9 cellular contexts compared by ENCODE assay signal in genomic region chr16:46689492-46690280, GRCh38. TPM values are rescaled to one million over a fixed set of nuclear protein-coding genes. Genes with fewer than 3 reads are reported as not detected.
DNase-seq lines count a peak whose midpoint lies in the region; ATAC-seq, FAIRE-seq and TF ChIP-seq lines count a peak whose summit lies in the region.
"Had no signal": no experiment of that assay in that cellular context is flagged by ENCODE, and none has a peak within 500 bp of the region (broad histone marks: within the 10 kb centered on the region; RNA-seq: fewer than 3 reads in every experiment).

Gene ORC6 (plus strand): TSS chr16:46689659. CDS start chr16:46689706, 47 bp downstream.

- H3K9me1 ChIP-seq in keratinocyte (ENCODE audit: control insufficient read depth, extremely low read depth, insufficient read depth, low read length): no peaks in the 10 kb centered on the region

- H4K20me1 ChIP-seq in keratinocyte (ENCODE audit: control insufficient read depth, extremely low read depth, insufficient read depth, low read length): peaks cover 25% of the 10 kb centered on the region

- no peaks in the 10 kb centered on the region for H3K27me3 Mint-ChIP-seq in central memory CD8-positive, alpha-beta T cell

- peaks cover 0 to under 1% of the 10 kb centered on the region in 2 experiments for H3K36me3 ChIP-seq in keratinocyte (ENCODE audit: control insufficient read depth in 2 of 2, extremely low read depth in 1 of 2, insufficient read depth in 2 of 2, low read length in 2 of 2)

- peaks cover 68% of the 10 kb centered on the region for H3K79me2 ChIP-seq in keratinocyte (ENCODE audit: control insufficient read depth, insufficient read depth, low read length)

- peak within 1 kb of the TSS; percentile 97 for H3K4me2 ChIP-seq in keratinocyte (ENCODE audit: control insufficient read depth, extremely low read depth, insufficient read depth, low read depth, low read length)

- H3K27ac ChIP-seq in keratinocyte (ENCODE audit: control insufficient read depth, insufficient read depth, low read length): peak within 1 kb of the TSS; percentile 97

- H3K9ac ChIP-seq in keratinocyte (ENCODE audit: control insufficient read depth, extremely low read depth, insufficient read depth, low read length): peak within 1 kb of the TSS; percentile 97

- no peaks in the 10 kb centered on the region for H3K9me3 Mint-ChIP-seq in central memory CD8-positive, alpha-beta T cell

- DNase-seq in AG10803 (ENCODE audit: low read depth) (peak; percentile 95), NCI-H345 (lab: John Stamatoyannopoulos, UW) (peak; percentile 94), keratinocyte (ENCODE audit: low read depth, low spot score) (peak; percentile 93)
- peak; percentile 90 to 97 (median 96) for DNase-seq in activated CD4-positive, CD25-positive, alpha-beta regulatory T cell (lab: John Stamatoyannopoulos, UW)
- peak; percentile 92 to 98 for DNase-seq in central memory CD8-positive, alpha-beta T cell (ENCODE audit: low spot score in 2 of 2)
- peak; percentile 95 to 97 (median 95) for DNase-seq in stimulated activated CD4-positive, alpha-beta T cell treated with anti-CD3 and anti-CD28 coated beads, Interleukin-12 subunit alpha, Interleukin-12 subunit beta, amount 100 ng/mL, for 48 hours (ENCODE audit: low read depth in 2 of 3, low spot score in 1 of 3)

- peaks cover 37% of the 10 kb centered on the region for H3K4me1 Mint-ChIP-seq in central memory CD8-positive, alpha-beta T cell

- H3K9me3 ChIP-seq in keratinocyte (ENCODE audit: control insufficient read depth, low read depth, low read length): no peaks in the 10 kb centered on the region

- dilution Hi-C loops in keratinocyte (cut with MboI; ENCODE audit: extremely low pct_ligation_motif_present, low sequenced_read_pairs): no loop called here

- H3K27me3 ChIP-seq in keratinocyte (ENCODE audit: control insufficient read depth, extremely low read depth, insufficient read depth, low read length): no peaks in the 10 kb centered on the region

- H3K4me3 ChIP-seq in AG10803 (ENCODE audit: low read length) (peak within 1 kb of the TSS; percentile 96), keratinocyte (ENCODE audit: control insufficient read depth in 2 of 3, extremely low read depth in 1 of 3, insufficient read depth in 2 of 3, low read depth in 1 of 3, low read length in 3 of 3) (peak within 1 kb of the TSS; percentile 84 to 91 (median 88))

- FAIRE-seq in keratinocyte (lab: Jason Lieb, UNC): no peak
- FAIRE-seq: colon had no signal

- peaks cover 5% of the 10 kb centered on the region for H3K36me3 Mint-ChIP-seq in central memory CD8-positive, alpha-beta T cell (ENCODE audit: insufficient read depth)

- no peak within 1 kb of the TSS for H3K4me3 Mint-ChIP-seq in central memory CD8-positive, alpha-beta T cell

- H2AFZ ChIP-seq in keratinocyte (ENCODE audit: control insufficient read depth, low read length): peak within 1 kb of the TSS; percentile 100

- ATAC-seq in GM18909 (IDR thresholded peaks at IDR 0.05; ENCODE audit: poor library complexity, unreplicated experiment): peak; percentile 75
- ATAC-seq in HG03159 (IDR thresholded peaks at IDR 0.05; ENCODE audit: unreplicated experiment): peak; percentile 72
- peak; percentile 83 for ATAC-seq in central memory CD8-positive, alpha-beta T cell (replicated peaks; ENCODE audit: extremely low read depth, poor library complexity, severe bottlenecking)

- TF ChIP-seq CTCF in AG10803 (conservative IDR thresholded peaks at IDR 0.05; ENCODE audit: low read length) (peak; percentile 56), keratinocyte (optimal IDR thresholded peaks at IDR 0.05 in 1 of 3, IDR thresholded peaks at IDR 0.05 in 1 of 3, conservative IDR thresholded peaks at IDR 0.05 in 1 of 3; ENCODE audit: extremely low read depth in 1 of 3, insufficient read depth in 2 of 3, low read length in 3 of 3) (peak; percentile 58 to 80 (median 76))

- no peak within 1 kb of the TSS for H3K27ac Mint-ChIP-seq in central memory CD8-positive, alpha-beta T cell (ENCODE audit: low read depth)

- H3K4me1 ChIP-seq in keratinocyte (ENCODE audit: control insufficient read depth, extremely low read depth, insufficient read depth, low read length): peaks cover 27% of the 10 kb centered on the region

RNA-seq across cellular contexts. Expression of gene ORC6, which starts in this region (rescaled TPM):
- 9.3 to 21.9 TPM (median 16.6 TPM) in 3 replicates for polyA plus RNA-seq in keratinocyte
- 4.4 TPM for polyA plus RNA-seq in keratinocyte (2011; ENCODE audit: low read depth)
- 7.8 and 9.4 TPM in 2 replicates for polyA plus RNA-seq in keratinocyte (2011; cell fraction: cytosol; rRNA removed)
- polyA plus RNA-seq in keratinocyte (2011; cell fraction: nucleus; rRNA removed): 12.8 and 13.3 TPM in 2 replicates
- 1.7 and 13.1 TPM in 2 replicates for polyA plus RNA-seq in keratinocyte (2012; ENCODE audit: low replicate concordance)
- polyA minus RNA-seq in keratinocyte: 1.7 to 6.9 TPM (median 2.3 TPM) in 3 replicates
- polyA minus RNA-seq in keratinocyte (2011; cell fraction: cytosol; rRNA and poly(A)+ RNA removed): 7.5 TPM
- polyA minus RNA-seq in keratinocyte (2011; cell fraction: nucleus; rRNA and poly(A)+ RNA removed): 3.2 and 6.0 TPM in 2 replicates

Comparison
In these comparisons a context has a peak if more than half of its experiments do, and no peak if none do; other contexts are left out.
1. Peak in every context shown above with its lines: DNase-seq, ATAC-seq, H3K4me3 ChIP-seq and H3K27ac ChIP-seq.